9 cellular contexts compared by ENCODE assay signal in the genomic region with DNA sequence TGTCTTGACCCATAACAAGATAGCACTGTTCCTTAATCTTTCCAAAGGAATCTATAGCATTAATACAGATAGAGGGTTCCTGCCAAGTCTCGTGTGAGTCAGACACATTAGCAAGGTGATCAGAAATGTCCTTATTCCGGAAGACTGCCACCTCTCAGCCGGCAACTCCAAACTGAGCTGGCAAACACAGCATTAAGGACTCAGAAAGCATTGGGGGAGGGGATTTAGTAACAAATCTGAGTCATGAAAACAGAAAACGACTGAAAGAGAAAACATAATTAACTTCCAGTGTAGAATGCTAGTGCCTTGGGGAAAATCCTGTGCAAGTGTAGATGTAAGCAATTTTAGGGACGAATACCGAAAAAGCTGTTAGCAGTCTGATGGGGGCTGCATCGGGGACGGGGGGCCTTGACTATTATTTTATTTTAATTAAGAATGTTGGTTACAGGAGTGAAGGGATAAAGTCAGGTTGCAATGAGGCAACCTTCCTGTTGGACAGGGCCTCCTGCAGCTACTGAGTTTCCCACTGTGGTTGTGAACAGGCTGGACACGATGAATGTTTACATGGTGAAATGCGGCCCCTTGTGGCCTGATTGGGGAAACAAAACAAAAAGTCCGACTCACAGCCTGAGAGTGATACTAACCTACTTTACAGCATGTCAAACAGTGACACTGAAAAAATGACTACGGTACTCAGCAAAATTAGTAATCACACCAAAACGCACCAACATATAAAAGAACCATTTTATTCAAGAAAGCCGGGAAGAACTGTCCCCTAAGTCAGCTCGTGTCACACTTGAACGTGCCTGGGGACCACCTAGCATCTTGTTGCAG. TPM values are rescaled to one million over a fixed set of nuclear protein-coding genes. Genes with fewer than 3 reads are reported as not detected.
A peak's percentile ranks its signal among the peaks of the same experiment; 100 is the strongest.
DNase-seq lines count a peak whose midpoint lies in the region; ATAC-seq and TF ChIP-seq lines count a peak whose summit lies in the region.
"Had no signal": no experiment of that assay in that cellular context is flagged by ENCODE, and none has a peak within 500 bp of the region (broad histone marks: within the 10 kb centered on the region; RNA-seq: fewer than 3 reads in every experiment).

No MANE protein-coding gene starts in this region.

- peak; percentile 60 for TF ChIP-seq CTCF in CD4-positive, alpha-beta T cell (IDR thresholded peaks at IDR 0.05)
- TF ChIP-seq CTCF in HL-60 (IDR thresholded peaks at IDR 0.05; ENCODE audit: insufficient read depth, low read length): peak; percentile 62
- TF ChIP-seq CTCF in gastroesophageal sphincter (IDR thresholded peaks at IDR 0.05): peak; percentile 53 to 87 (median 84)

- H3K4me3 Mint-ChIP-seq in CD4-positive, alpha-beta T cell: no peak overlapping the region

- H3K36me3 Mint-ChIP-seq in CD4-positive, alpha-beta T cell (ENCODE audit: low read depth): no peaks in the 10 kb centered on the region

- POLR2A ChIA-PET in CD4-positive, alpha-beta T cell (lab: Charles Lee): no interaction called here

- peak in 1 of 10 experiments; percentile 10 for DNase-seq in CD4-positive, alpha-beta T cell
- DNase-seq in HL-60 (ENCODE audit: low read depth in 1 of 2, low spot score in 1 of 2): peak; percentile 34 to 60
- DNase-seq in NCI-H526 treated with DMSO at 0.1 percent for 48 hours (lab: John Stamatoyannopoulos, UW): peak; percentile 27
- DNase-seq in activated T-cell treated with anti-CD3 and anti-CD28 coated beads, Interleukin-2, amount 50 U/mL, for 48 hours: peak; percentile 63 to 68
- peak; percentile 48 for DNase-seq in occipital lobe (lab: John Stamatoyannopoulos, UW)

- ATAC-seq in CD4-positive, alpha-beta T cell (ENCODE audit: poor library complexity): peak; percentile 41
- ATAC-seq in GM19023 (IDR thresholded peaks at IDR 0.05; ENCODE audit: unreplicated experiment) (peak; percentile 84), gastroesophageal sphincter (peak; percentile 69), HG03521 (IDR thresholded peaks at IDR 0.05; ENCODE audit: unreplicated experiment) (no peak)

- no peaks in the 10 kb centered on the region for H3K36me3 ChIP-seq in gastroesophageal sphincter

- H3K9me3 ChIP-seq in CD4-positive, alpha-beta T cell (ENCODE audit: control insufficient read depth, low read length): no peaks in the 10 kb centered on the region
- no peaks in the 10 kb centered on the region for H3K9me3 ChIP-seq in gastroesophageal sphincter

- H3K4me3 ChIP-seq in HL-60 (replicated peaks; ENCODE audit: insufficient read depth, low read length) (no peak overlapping the region), gastroesophageal sphincter (no peak overlapping the region)

- intact Hi-C loops in CD4-positive, alpha-beta T cell (cut with DNase I, micrococcal nuclease): loop anchor here in 1 of 2 experiments (5.0 kb wide), 1 partner anchor 391 kb away; no protein-coding TSS in a partner anchor

- peaks cover 9 to 36% (median 14%) of the 10 kb centered on the region in 3 donors for H3K4me1 ChIP-seq in gastroesophageal sphincter

- no peak for TF ChIP-seq POLR2A in gastroesophageal sphincter (IDR thresholded peaks at IDR 0.05)

- H3K4me1 Mint-ChIP-seq in CD4-positive, alpha-beta T cell (ENCODE audit: low read depth): no peaks in the 10 kb centered on the region

- H3K27me3 ChIP-seq in CD4-positive, alpha-beta T cell (ENCODE audit: control insufficient read depth, insufficient read depth, low read length): no peaks in the 10 kb centered on the region
- peaks cover 2% of the 10 kb centered on the region for H3K27me3 ChIP-seq in HL-60 (ENCODE audit: insufficient read depth, poor library complexity, severe bottlenecking)
- H3K27me3 ChIP-seq in gastroesophageal sphincter: no peaks in the 10 kb centered on the region

- WGBS in gastroesophageal sphincter (ENCODE audit: low coverage in 1 of 2), 2 donors: 29 to 36% methylated on average over 15 of the region's 16 CpGs

- no peaks in the 10 kb centered on the region for H3K9me3 Mint-ChIP-seq in CD4-positive, alpha-beta T cell

- CTCF ChIA-PET in CD4-positive, alpha-beta T cell (lab: Charles Lee): no interaction called here

- no peak overlapping the region for H3K27ac Mint-ChIP-seq in CD4-positive, alpha-beta T cell

- H3K27me3 Mint-ChIP-seq in CD4-positive, alpha-beta T cell: peaks cover 14% of the 10 kb centered on the region

- TF ChIP-seq EP300 in gastroesophageal sphincter (IDR thresholded peaks at IDR 0.05): no peak

- no peak overlapping the region for H3K27ac ChIP-seq in CD4-positive, alpha-beta T cell (ENCODE audit: low read depth, low read length)
- H3K27ac ChIP-seq in HL-60 (replicated peaks) (no peak overlapping the region), gastroesophageal sphincter (peak overlapping the region in 1 of 4 donors; percentile 30)

RNA-seq across cellular contexts. Expression of a gene that starts 20.7 kb away (rescaled TPM):
- total RNA-seq in CD4-positive, alpha-beta T cell: 1 to 10 TPM; 2.7 to 3.0 TPM
- 1 to 10 TPM; 4.7 to 5.5 (median 5.2) TPM for total RNA-seq in gastroesophageal sphincter
- 9.0 TPM for total RNA-seq in occipital lobe

RNA-seq across cellular contexts. Expression of a gene that starts 40.5 kb away (rescaled TPM):
- not detected for total RNA-seq in CD4-positive, alpha-beta T cell
- total RNA-seq in gastroesophageal sphincter (not detected), occipital lobe (not detected)
- total RNA-seq: T-helper 1 cell treated with Interleukin-12 subunit alpha and Interleukin-12 subunit beta and Interleukin-4 antibody, amounts not matched to agents 30 ng/mL and 1 ng/mL, for 36 hours had no signal
